ENCODE assay signal across 1 cellular context in the genomic region with DNA sequence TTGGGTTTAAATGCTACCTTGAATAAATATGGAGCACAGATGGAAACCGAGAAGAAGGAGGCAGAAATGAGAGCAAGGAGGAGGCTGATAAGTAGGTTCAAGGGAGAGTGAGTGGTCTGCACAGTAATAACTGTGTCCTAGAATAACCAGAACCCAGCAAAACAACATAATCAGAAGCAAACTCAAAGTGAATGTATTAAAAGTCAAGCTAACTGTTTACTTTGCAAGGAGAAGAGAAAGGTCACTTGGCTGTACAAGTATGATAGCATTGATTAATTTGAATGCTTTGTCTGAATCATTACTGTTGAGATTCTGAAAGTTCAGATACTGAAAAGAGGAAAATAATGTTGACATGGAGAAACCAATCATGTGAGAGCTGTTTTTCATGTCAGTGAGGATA.
TF ChIP-seq lines count a peak whose summit lies in the region.

No MANE protein-coding gene starts in this region.

TF ChIP-seq in endothelial cell of umbilical vein, 7 proteins besides CTCF, POLR2A, EP300 and RAD21:
- TF ChIP-seq EZH2 (IDR thresholded peaks at IDR 0.05; ENCODE audit: borderline replicate concordance, low read depth, low read length, severe bottlenecking) (no peak), JUN (IDR thresholded peaks at IDR 0.05; ENCODE audit: borderline replicate concordance, insufficient read depth, insufficient read length, low read depth) (no peak), GATA2 (IDR thresholded peaks at IDR 0.05; ENCODE audit: insufficient read depth, insufficient read length, low read depth, low read length) (no peak), POLR2AphosphoS5 (IDR thresholded peaks at IDR 0.05; ENCODE audit: insufficient read depth, low read depth, low read length) (no peak), MYC (IDR thresholded peaks at IDR 0.05; ENCODE audit: low read depth, low read length) (no peak)
